9 cellular contexts compared by ENCODE assay signal in the genomic region with DNA sequence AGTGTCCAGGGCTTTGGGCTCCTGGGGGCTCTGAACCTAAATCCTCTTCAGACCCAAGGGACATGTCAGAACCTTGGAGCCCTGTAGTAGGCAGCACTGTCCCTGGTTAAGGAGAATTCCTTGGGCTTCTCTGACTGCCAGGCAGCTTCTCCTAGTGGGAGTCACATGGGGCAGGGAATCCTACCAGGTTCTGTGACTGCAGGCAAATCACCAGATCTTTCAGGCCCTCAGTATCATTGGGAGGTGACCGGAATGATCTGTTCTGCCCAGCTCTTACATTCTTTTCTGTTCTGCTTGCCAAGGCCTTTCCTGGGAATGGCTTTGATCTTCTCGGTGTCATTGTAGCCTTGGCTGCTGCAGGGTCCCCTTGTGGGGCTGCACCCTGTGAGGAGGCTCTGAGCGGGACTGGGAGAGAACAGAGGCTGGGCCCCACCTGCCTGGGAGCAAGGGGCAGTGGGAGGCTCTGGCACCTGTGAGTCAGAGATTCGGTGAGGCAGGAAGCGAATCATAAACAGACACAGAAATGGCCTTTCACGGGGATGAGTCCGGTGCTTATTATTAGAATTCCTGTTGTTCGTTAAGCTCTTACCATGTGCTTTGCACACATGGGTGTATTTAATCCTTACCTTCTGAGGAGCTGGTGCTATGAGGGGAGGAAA. TPM values are rescaled to one million over a fixed set of nuclear protein-coding genes. Genes with fewer than 3 reads are reported as not detected.
A peak's percentile ranks its signal among the peaks of the same experiment; 100 is the strongest.
DNase-seq lines count a peak whose midpoint lies in the region; ATAC-seq and TF ChIP-seq lines count a peak whose summit lies in the region.
"Had no signal": no experiment of that assay in that cellular context is flagged by ENCODE, and none has a peak within 500 bp of the region (broad histone marks: within the 10 kb centered on the region; RNA-seq: fewer than 3 reads in every experiment).

No MANE protein-coding gene starts in this region.

- H3K4me3 ChIP-seq in heart left ventricle, result no peak overlapping the region

- peaks cover 10 to 82% (median 61%) of the 10 kb centered on the region in 12 donors for H3K4me1 ChIP-seq in heart left ventricle

- no peaks in the 10 kb centered on the region for H3K9me3 Mint-ChIP-seq in activated naive CD8-positive, alpha-beta T cell (ENCODE audit: low read depth)
- no peaks in the 10 kb centered on the region for H3K9me3 Mint-ChIP-seq in stimulated activated naive CD8-positive, alpha-beta T cell treated with anti-CD3 and anti-CD28 coated beads, Interleukin-15, amount 100 ng/mL, for 72 hours

- H3K4me3 Mint-ChIP-seq in activated naive CD8-positive, alpha-beta T cell, result no peak overlapping the region
- H3K4me3 Mint-ChIP-seq in stimulated activated naive CD8-positive, alpha-beta T cell treated with anti-CD3 and anti-CD28 coated beads, Interleukin-15, amount 100 ng/mL, for 72 hours, result no peak overlapping the region

- peaks cover 34% of the 10 kb centered on the region for H3K4me1 Mint-ChIP-seq in activated naive CD8-positive, alpha-beta T cell (ENCODE audit: low read depth)
- H3K4me1 Mint-ChIP-seq in stimulated activated naive CD8-positive, alpha-beta T cell treated with anti-CD3 and anti-CD28 coated beads, Interleukin-15, amount 100 ng/mL, for 72 hours, result peaks cover 51% of the 10 kb centered on the region

- peak in 6 of 12 donors; percentile 15 to 33 (median 31) for TF ChIP-seq CTCF in heart left ventricle (IDR thresholded peaks at IDR 0.05)

- 34 to 53% (median 42%) methylated on average over 8 of the region's 8 CpGs for WGBS in heart left ventricle, 4 donors

- H3K27ac Mint-ChIP-seq in activated naive CD8-positive, alpha-beta T cell, result peak overlapping the region; percentile 92
- peak overlapping the region; percentile 92 to 94 for H3K27ac Mint-ChIP-seq in stimulated activated naive CD8-positive, alpha-beta T cell treated with anti-CD3 and anti-CD28 coated beads, Interleukin-15, amount 100 ng/mL, for 72 hours

- H3K27me3 Mint-ChIP-seq in activated naive CD8-positive, alpha-beta T cell, result no peaks in the 10 kb centered on the region
- H3K27me3 Mint-ChIP-seq in stimulated activated naive CD8-positive, alpha-beta T cell treated with anti-CD3 and anti-CD28 coated beads, Interleukin-15, amount 100 ng/mL, for 72 hours, result no peaks in the 10 kb centered on the region

- ATAC-seq in heart left ventricle, result peak; percentile 25 to 53 (median 44)
- peak; percentile 21 for ATAC-seq in stimulated activated naive CD8-positive, alpha-beta T cell treated with anti-CD3 and anti-CD28 coated beads, Interleukin-15, amount 100 ng/mL, for 72 hours
- ATAC-seq in HG03095 (IDR thresholded peaks at IDR 0.05; ENCODE audit: unreplicated experiment), result no peak

- no peak for TF ChIP-seq POLR2A in heart left ventricle (IDR thresholded peaks at IDR 0.05)

- H3K27ac ChIP-seq in heart left ventricle, result peak overlapping the region in 11 of 12 donors; percentile 12 to 66 (median 44)
- H3K27ac ChIP-seq: KMS-11 had no signal

- no peaks in the 10 kb centered on the region for H3K27me3 ChIP-seq in heart left ventricle

- H3K36me3 Mint-ChIP-seq in activated naive CD8-positive, alpha-beta T cell, result peaks cover 3% of the 10 kb centered on the region

- DNase-seq in HS-5 (ENCODE audit: low read depth), result peak; percentile 63
- no peak for DNase-seq in heart left ventricle
- no peak for DNase-seq in stimulated activated naive CD8-positive, alpha-beta T cell treated with anti-CD3 and anti-CD28 coated beads, Interleukin-15, amount 100 ng/mL, for 72 hours
- no peak for DNase-seq in DMS153 (lab: John Stamatoyannopoulos, UW)
- no peak for DNase-seq in NCI-H524 treated with DMSO at 0.1 percent for 48 hours (lab: John Stamatoyannopoulos, UW)
- DNase-seq in GDM1 (lab: John Stamatoyannopoulos, UW), result no peak

- no peaks in the 10 kb centered on the region for H3K9me3 ChIP-seq in heart left ventricle

- peaks cover 0 to 62% (median 58%) of the 10 kb centered on the region in 9 donors for H3K36me3 ChIP-seq in heart left ventricle

- intact Hi-C loops in heart left ventricle (cut with DNase I), result loop anchor here in 1 of 10 donors (5.0 kb wide), 2 partner anchors 62 to 97 kb away; a partner anchor contains a TSS

RNA-seq across cellular contexts. Expression of a gene that starts 14.1 kb away (rescaled TPM):
- total RNA-seq in heart left ventricle, result 10 to 100 TPM; 14.0 to 26.8 (median 18.8) TPM
- polyA plus RNA-seq in heart left ventricle, result 1 to 10 TPM; 6.5 to 7.6 TPM

RNA-seq across cellular contexts. Expression of a gene that starts 59.6 kb away (rescaled TPM):
- total RNA-seq in heart left ventricle, result 100 to 1,000 TPM in 6 of 9 donors, 10 to 100 TPM in 3; 49.0 to 137 (median 118) TPM
- polyA plus RNA-seq in heart left ventricle, result 100 to 1,000 TPM in 1 of 2 donors, 10 to 100 TPM in 1; 87.7 to 164 TPM
